Comparison of ENCODE assay signal across 25 cellular contexts in genomic region chr1:96510911-96511310, GRCh38.
A peak's percentile ranks its signal among the peaks of the same experiment; 100 is the strongest.
DNase-seq lines count a peak whose midpoint lies in the region; ATAC-seq and TF ChIP-seq lines count a peak whose summit lies in the region.
"Had no signal": no experiment of that assay in that cellular context is flagged by ENCODE, and none has a peak within 500 bp of the region (broad histone marks: within the 10 kb centered on the region; RNA-seq: fewer than 3 reads in every experiment).

No MANE protein-coding gene starts in this region.

- peak; percentile 49 for ATAC-seq in PC-3
- no peak for ATAC-seq in GM19328 (IDR thresholded peaks at IDR 0.05; ENCODE audit: unreplicated experiment)
- ATAC-seq: activated T-cell treated with anti-CD3 and anti-CD28 coated beads, Interleukin-2, amount 50 U/mL, for 4 hours; heart right ventricle; natural killer cell; stimulated activated memory B cell treated with anti-CD40 and anti-IgM and Interleukin-4, amounts not matched to agents 10 μg/mL and 1 μg/mL and 100 μg/mL, for 72 hours; T-helper 17 cell had no signal

- no peak overlapping the region for H2AFZ ChIP-seq in PC-3 (ENCODE audit: low read length)
- H2AFZ ChIP-seq: GM23248 had no signal

- no peak overlapping the region for H3K4me3 ChIP-seq in PC-3 (ENCODE audit: low read length)
- no peak overlapping the region for H3K4me3 ChIP-seq in prostate gland
- H3K4me3 ChIP-seq: GM23248, heart right ventricle, right atrium auricular region had no signal

- intact Hi-C loops in PC-3 (cut with micrococcal nuclease) (no loop called here), prostate gland (cut with DNase I) (no loop called here)

- TF ChIP-seq CTCF in PC-3 (conservative IDR thresholded peaks at IDR 0.05; ENCODE audit: low read depth, low read length): no peak
- TF ChIP-seq CTCF in prostate gland (IDR thresholded peaks at IDR 0.05): no peak

- H3K4me2 ChIP-seq in PC-3 (ENCODE audit: low read length): peak overlapping the region; percentile 7; the same call in 1 of the 2 replicates
- H3K4me2 ChIP-seq: SK-N-SH had no signal

- POLR2A ChIA-PET in PC-3 (lab: Charles Lee; ENCODE audit: unreplicated experiment): no interaction called here

- CTCF ChIA-PET in PC-3 (lab: Charles Lee): no interaction called here

- no peak overlapping the region for H3K9ac ChIP-seq in PC-3 (ENCODE audit: low read length)
- H3K9ac ChIP-seq: GM23248, SK-N-SH had no signal

- BruUV-seq in PC-3 (replicated peaks; lab: Mats Ljungman, UMichigan): no TSS peak

- 0 out of 2 replicates have a peak, but pooled peaks cover 8% of the 10 kb centered on the region for H3K27me3 ChIP-seq in PC-3 (ENCODE audit: low read length)
- no peaks in the 10 kb centered on the region for H3K27me3 ChIP-seq in prostate gland (replicated peaks; ENCODE audit: insufficient read depth)
- H3K27me3 ChIP-seq: brain microvascular endothelial cell, heart right ventricle, right atrium auricular region had no signal

- H4K20me1 ChIP-seq in PC-3 (ENCODE audit: low read length): no peaks in the 10 kb centered on the region

- H3K27ac ChIP-seq in PC-3 (ENCODE audit: low read length): no peak overlapping the region
- H3K27ac ChIP-seq in prostate gland: no peak overlapping the region
- H3K27ac ChIP-seq: brain microvascular endothelial cell, GM23248, heart right ventricle, right atrium auricular region had no signal

- H3K79me2 ChIP-seq in PC-3 (ENCODE audit: low read length): no peaks in the 10 kb centered on the region

- peaks cover 10% of the 10 kb centered on the region for H3K4me1 ChIP-seq in PC-3 (ENCODE audit: insufficient read depth, low read length)
- H3K4me1 ChIP-seq in prostate gland (replicated peaks): no peaks in the 10 kb centered on the region
- H3K4me1 ChIP-seq: heart right ventricle, right atrium auricular region had no signal

- no peaks in the 10 kb centered on the region for H3K36me3 ChIP-seq in PC-3 (ENCODE audit: low read depth, low read length)
- no peaks in the 10 kb centered on the region for H3K36me3 ChIP-seq in prostate gland
- H3K36me3 ChIP-seq: brain microvascular endothelial cell, heart right ventricle, right atrium auricular region had no signal

- H3F3A ChIP-seq in PC-3 (ENCODE audit: low read length, unreplicated experiment): no peaks in the 10 kb centered on the region

- no peak for TF ChIP-seq POLR2A in prostate gland (IDR thresholded peaks at IDR 0.05)

- 49% methylated on average over 3 of the region's 3 CpGs for WGBS in prostate gland

- H3K9me2 ChIP-seq in PC-3 (replicated peaks; ENCODE audit: low read length): no peaks in the 10 kb centered on the region
- H3K9me2 ChIP-seq: SK-N-SH had no signal

- DNase-seq in NCI-H1105 treated with DMSO at 0.1 percent for 48 hours (lab: John Stamatoyannopoulos, UW): peak; percentile 13
- DNase-seq in NCI-H1105 (lab: John Stamatoyannopoulos, UW): no peak
- DNase-seq in NCI-H2029 (lab: John Stamatoyannopoulos, UW): peak; percentile 80
- peak; percentile 55 for DNase-seq in PC-3
- peak; percentile 48 for DNase-seq in prostate gland (ENCODE audit: low spot score)
- no peak for DNase-seq in NCI-H82 treated with DMSO at 0.1 percent for 48 hours (lab: John Stamatoyannopoulos, UW; ENCODE audit: unreplicated experiment)
- no peak for DNase-seq in NCI-H1436 treated with DMSO at 0.1 percent for 48 hours (lab: John Stamatoyannopoulos, UW)
- DNase-seq: activated CD4-positive, alpha-beta T cell treated with anti-CD3 and anti-CD28 coated beads for 4 hours; activated naive CD4-positive, alpha-beta T cell treated with Interleukin-2 at 50 U/mL for 16 hours; activated T-cell treated with anti-CD3 and anti-CD28 coated beads, Interleukin-2, amount 50 U/mL, for 4 hours; brain microvascular endothelial cell; CD8-positive, alpha-beta memory T cell; effector memory CD4-positive, alpha-beta T cell; EL; erythroblast; GM23248; heart right ventricle; natural killer cell; NCI-H146; SK-N-SH; stimulated activated CD4-positive, alpha-beta T cell treated with anti-CD3 and anti-CD28 coated beads, Interleukin-4, amount 100 ng/mL, for 1 hour; T-helper 17 cell had no signal

- no peaks in the 10 kb centered on the region for H3K9me3 ChIP-seq in PC-3 (ENCODE audit: low read length)
- no peaks in the 10 kb centered on the region for H3K9me3 ChIP-seq in prostate gland
- H3K9me3 ChIP-seq: heart right ventricle, right atrium auricular region, SK-N-SH had no signal

Comparison
In these comparisons a context has a peak if more than half of its experiments do, and no peak if none do; other contexts are left out.
1. DNase-seq: peak in NCI-H1105 treated with DMSO at 0.1 percent for 48 hours (single experiment), NCI-H2029 (single experiment), PC-3 (single experiment) and prostate gland (single experiment); none in NCI-H1105 (single experiment), NCI-H82 treated with DMSO at 0.1 percent for 48 hours (single experiment) and NCI-H1436 treated with DMSO at 0.1 percent for 48 hours (single experiment).